8 cellular contexts compared by ENCODE assay signal in the genomic region with DNA sequence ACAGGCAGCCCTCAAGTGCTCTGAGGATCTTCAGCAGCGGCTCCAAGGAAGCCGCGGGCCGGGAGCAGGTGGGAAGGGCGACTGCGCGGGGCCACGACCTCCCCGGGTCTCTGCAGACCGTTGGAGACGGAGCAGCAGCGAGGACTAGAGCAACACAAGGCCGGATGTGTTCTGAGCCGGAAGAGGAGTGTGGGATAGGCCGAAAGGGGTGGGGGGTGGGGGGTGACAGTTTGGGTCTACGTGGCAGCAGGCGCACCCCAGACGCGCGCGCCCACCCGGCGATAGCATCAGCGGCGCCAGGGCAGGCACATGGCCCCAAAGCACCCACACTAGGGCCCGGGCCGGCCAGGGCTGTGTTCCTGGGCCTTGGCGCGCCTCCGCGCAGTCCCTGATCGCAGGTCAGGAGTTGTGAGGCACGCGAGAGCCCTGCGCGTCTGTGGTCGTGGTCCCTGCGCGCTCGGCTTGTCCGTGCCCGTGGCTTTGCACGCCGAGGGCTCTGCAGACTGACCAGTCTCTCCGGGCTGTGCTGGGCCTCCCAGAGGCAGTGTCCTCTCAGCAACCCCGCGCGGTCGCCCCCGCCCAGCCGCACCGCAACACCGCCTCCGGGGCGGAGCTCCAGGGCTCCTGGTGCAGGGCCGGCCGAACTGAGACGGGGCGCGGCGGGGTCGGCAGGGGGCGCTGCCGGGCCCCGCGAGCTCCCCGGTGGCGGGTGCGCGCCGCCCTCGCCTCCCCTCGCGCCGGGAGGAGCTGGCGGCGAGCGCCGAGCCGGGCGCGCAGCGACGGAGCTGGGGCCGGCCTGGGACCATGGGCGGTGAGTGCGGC. TPM values are rescaled to one million over a fixed set of nuclear protein-coding genes. Genes with fewer than 3 reads are reported as not detected.
DNase-seq lines count a peak whose midpoint lies in the region; ATAC-seq and TF ChIP-seq lines count a peak whose summit lies in the region.

A gene with protein sequence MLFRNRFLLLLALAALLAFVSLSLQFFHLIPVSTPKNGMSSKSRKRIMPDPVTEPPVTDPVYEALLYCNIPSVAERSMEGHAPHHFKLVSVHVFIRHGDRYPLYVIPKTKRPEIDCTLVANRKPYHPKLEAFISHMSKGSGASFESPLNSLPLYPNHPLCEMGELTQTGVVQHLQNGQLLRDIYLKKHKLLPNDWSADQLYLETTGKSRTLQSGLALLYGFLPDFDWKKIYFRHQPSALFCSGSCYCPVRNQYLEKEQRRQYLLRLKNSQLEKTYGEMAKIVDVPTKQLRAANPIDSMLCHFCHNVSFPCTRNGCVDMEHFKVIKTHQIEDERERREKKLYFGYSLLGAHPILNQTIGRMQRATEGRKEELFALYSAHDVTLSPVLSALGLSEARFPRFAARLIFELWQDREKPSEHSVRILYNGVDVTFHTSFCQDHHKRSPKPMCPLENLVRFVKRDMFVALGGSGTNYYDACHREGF (plus strand): TSS at position 725 of the 822 bp plus-strand sequence. CDS start 28,351 bp downstream, outside the sequence.

- no peaks in the 10 kb centered on the region for H3K36me3 Mint-ChIP-seq in activated T-cell treated with anti-CD3 and anti-CD28 coated beads, Interleukin-2, amount 50 U/mL, for 4 hours (ENCODE audit: insufficient read depth)
- H3K36me3 Mint-ChIP-seq in naive thymus-derived CD4-positive, alpha-beta T cell, result peaks cover 0 to 15% (median 9%) of the 10 kb centered on the region in 5 donors
- H3K36me3 Mint-ChIP-seq in stimulated activated naive B cell treated with anti-CD40 and anti-IgM and Interleukin-4, amounts not matched to agents 10 μg/mL and 1 μg/mL and 100 μg/mL, for 72 hours, result no peaks in the 10 kb centered on the region

- intact Hi-C loops in esophagus squamous epithelium (cut with DNase I), result no loop called here
- intact Hi-C loops in naive thymus-derived CD4-positive, alpha-beta T cell (cut with micrococcal nuclease), result loop anchor here (1.0 to 10.0 kb wide), 16 partner anchors 12 to 1770 kb away; a partner anchor contains a TSS

- peak in 2 of 4 donors; percentile 18 to 54 for TF ChIP-seq POLR2A in esophagus squamous epithelium (IDR thresholded peaks at IDR 0.05)

- POLR2A ChIA-PET in naive thymus-derived CD4-positive, alpha-beta T cell (lab: Charles Lee), result interaction anchor here (0.5 to 31.2 kb wide), 31 partner anchors 9 to 256 kb away, joined by 3 to 516 read pairs (median 6); a partner anchor contains a TSS

- peak within 1 kb of the TSS; percentile 90 for H3K4me3 Mint-ChIP-seq in activated T-cell treated with anti-CD3 and anti-CD28 coated beads, Interleukin-2, amount 50 U/mL, for 4 hours
- peak within 1 kb of the TSS; percentile 85 to 94 (median 92) for H3K4me3 Mint-ChIP-seq in naive thymus-derived CD4-positive, alpha-beta T cell
- H3K4me3 Mint-ChIP-seq in stimulated activated naive B cell treated with anti-CD40 and anti-IgM and Interleukin-4, amounts not matched to agents 10 μg/mL and 1 μg/mL and 100 μg/mL, for 72 hours, result peak within 1 kb of the TSS; percentile 94 to 96

- DNase-seq in DMS153 treated with DMSO at 0.1 percent for 48 hours (lab: John Stamatoyannopoulos, UW; ENCODE audit: unreplicated experiment) (peak; percentile 55), OCI-M1 (lab: John Stamatoyannopoulos, UW) (peak; percentile 94), esophagus squamous epithelium (lab: John Stamatoyannopoulos, UW) (peak; percentile 63)
- peak; percentile 84 for DNase-seq in activated T-cell treated with anti-CD3 and anti-CD28 coated beads, Interleukin-2, amount 50 U/mL, for 4 hours
- peak; percentile 83 to 97 (median 91) for DNase-seq in naive thymus-derived CD4-positive, alpha-beta T cell
- DNase-seq in stimulated activated naive B cell treated with anti-CD40 and anti-IgM and Interleukin-4, amounts not matched to agents 10 μg/mL and 1 μg/mL and 100 μg/mL, for 72 hours, result peak; percentile 86

- H3K27me3 ChIP-seq in HUES6 (ENCODE audit: control insufficient read depth, insufficient read depth, low read length) (peaks cover 29% of the 10 kb centered on the region), esophagus squamous epithelium (no peaks in the 10 kb centered on the region)
- no peaks in the 10 kb centered on the region for H3K27me3 ChIP-seq in naive thymus-derived CD4-positive, alpha-beta T cell (ENCODE audit: control insufficient read depth in 2 of 2, insufficient read depth in 2 of 2, low read length in 2 of 2)

- H3K9me3 Mint-ChIP-seq in activated T-cell treated with anti-CD3 and anti-CD28 coated beads, Interleukin-2, amount 50 U/mL, for 4 hours, result no peaks in the 10 kb centered on the region
- peaks cover 0 to 1% (median 0%) of the 10 kb centered on the region in 11 donors for H3K9me3 Mint-ChIP-seq in naive thymus-derived CD4-positive, alpha-beta T cell
- no peaks in the 10 kb centered on the region for H3K9me3 Mint-ChIP-seq in stimulated activated naive B cell treated with anti-CD40 and anti-IgM and Interleukin-4, amounts not matched to agents 10 μg/mL and 1 μg/mL and 100 μg/mL, for 72 hours

- peak within 1 kb of the TSS; percentile 76 for H3K9ac ChIP-seq in HUES6 (ENCODE audit: low read length)

- ATAC-seq in GM21447 (IDR thresholded peaks at IDR 0.05; ENCODE audit: unreplicated experiment), result peak; percentile 93
- ATAC-seq in activated T-cell treated with anti-CD3 and anti-CD28 coated beads, Interleukin-2, amount 50 U/mL, for 4 hours, result peak; percentile 94 to 95
- peak; percentile 98 for ATAC-seq in naive thymus-derived CD4-positive, alpha-beta T cell
- peak; percentile 95 for ATAC-seq in stimulated activated naive B cell treated with anti-CD40 and anti-IgM and Interleukin-4, amounts not matched to agents 10 μg/mL and 1 μg/mL and 100 μg/mL, for 72 hours (replicated peaks)

- H3K4me3 ChIP-seq in HUES6 (ENCODE audit: low read depth, low read length) (peak within 1 kb of the TSS; percentile 87), esophagus squamous epithelium (peak within 1 kb of the TSS; percentile 63 to 88 (median 70))
- peak within 1 kb of the TSS; percentile 72 for H3K4me3 ChIP-seq in naive thymus-derived CD4-positive, alpha-beta T cell (ENCODE audit: low read length)

- H3K4me1 Mint-ChIP-seq in activated T-cell treated with anti-CD3 and anti-CD28 coated beads, Interleukin-2, amount 50 U/mL, for 4 hours (ENCODE audit: low read depth), result peaks cover 41% of the 10 kb centered on the region
- H3K4me1 Mint-ChIP-seq in naive thymus-derived CD4-positive, alpha-beta T cell, result peaks cover 50 to 66% (median 54%) of the 10 kb centered on the region in 7 donors
- H3K4me1 Mint-ChIP-seq in stimulated activated naive B cell treated with anti-CD40 and anti-IgM and Interleukin-4, amounts not matched to agents 10 μg/mL and 1 μg/mL and 100 μg/mL, for 72 hours, result peaks cover 13 to 21% of the 10 kb centered on the region in 2 donors

- H3K36me3 ChIP-seq in HUES6 (ENCODE audit: control insufficient read depth, insufficient read depth, low read length) (peaks cover 3% of the 10 kb centered on the region; the same call in 1 of the 2 replicates), esophagus squamous epithelium (no peaks in the 10 kb centered on the region)
- H3K36me3 ChIP-seq in naive thymus-derived CD4-positive, alpha-beta T cell (ENCODE audit: control insufficient read depth in 2 of 3, insufficient read depth in 3 of 3, low read length in 3 of 3), result peaks cover 0 to 9% (median 0%) of the 10 kb centered on the region in 3 experiments

- H3K4me1 ChIP-seq in HUES6 (ENCODE audit: control insufficient read depth, insufficient read depth, low read length) (peaks cover 34% of the 10 kb centered on the region), esophagus squamous epithelium (peaks cover 0 to 25% (median 0%) of the 10 kb centered on the region in 3 donors)
- peaks cover 6 to 33% of the 10 kb centered on the region in 2 donors for H3K4me1 ChIP-seq in naive thymus-derived CD4-positive, alpha-beta T cell (ENCODE audit: control insufficient read depth in 2 of 2, insufficient read depth in 2 of 2, low read length in 2 of 2)

- peak within 1 kb of the TSS; percentile 67; the same call in 1 of the 2 replicates for H3K27ac ChIP-seq in HUES6 (ENCODE audit: low read depth, low read length)
- H3K27ac ChIP-seq in esophagus squamous epithelium, result peak within 1 kb of the TSS; percentile 82 to 92 (median 88)
- H3K27ac ChIP-seq in naive thymus-derived CD4-positive, alpha-beta T cell (ENCODE audit: low read depth, low read length), result peak within 1 kb of the TSS; percentile 85

- H3K9me3 ChIP-seq in HUES6 (ENCODE audit: control insufficient read depth, insufficient read depth, low read depth, low read length) (no peaks in the 10 kb centered on the region), esophagus squamous epithelium (no peaks in the 10 kb centered on the region)
- no peaks in the 10 kb centered on the region for H3K9me3 ChIP-seq in naive thymus-derived CD4-positive, alpha-beta T cell (ENCODE audit: control insufficient read depth in 2 of 3, low read length in 3 of 3)

- peak; percentile 35 to 86 (median 80) for TF ChIP-seq CTCF in esophagus squamous epithelium (IDR thresholded peaks at IDR 0.05)

- CTCF ChIA-PET in naive thymus-derived CD4-positive, alpha-beta T cell (lab: Charles Lee), result interaction anchor here (0.5 to 7.5 kb wide), 27 partner anchors 8 to 287 kb away, joined by 3 to 82 read pairs (median 5); no protein-coding TSS in a partner anchor

- no peaks in the 10 kb centered on the region for H3K27me3 Mint-ChIP-seq in activated T-cell treated with anti-CD3 and anti-CD28 coated beads, Interleukin-2, amount 50 U/mL, for 4 hours (ENCODE audit: low read depth)
- H3K27me3 Mint-ChIP-seq in naive thymus-derived CD4-positive, alpha-beta T cell, result peaks cover 0 to 6% (median 0%) of the 10 kb centered on the region in 5 donors
- peaks cover 4 to 7% of the 10 kb centered on the region in 2 donors for H3K27me3 Mint-ChIP-seq in stimulated activated naive B cell treated with anti-CD40 and anti-IgM and Interleukin-4, amounts not matched to agents 10 μg/mL and 1 μg/mL and 100 μg/mL, for 72 hours

- 0% methylated on average over 1 to 3 of the region's 87 CpGs for WGBS in esophagus squamous epithelium, 2 donors

- peak within 1 kb of the TSS; percentile 91 to 98 (median 98) for H3K27ac Mint-ChIP-seq in naive thymus-derived CD4-positive, alpha-beta T cell
- H3K27ac Mint-ChIP-seq in stimulated activated naive B cell treated with anti-CD40 and anti-IgM and Interleukin-4, amounts not matched to agents 10 μg/mL and 1 μg/mL and 100 μg/mL, for 72 hours, result peak within 1 kb of the TSS; percentile 98

RNA-seq across cellular contexts. Expression of the gene that starts here (rescaled TPM):
- 1 to 10 TPM; 3.4 to 6.8 (median 6.0) TPM for total RNA-seq in activated T-cell treated with anti-CD3 and anti-CD28 coated beads, Interleukin-2, amount 50 U/mL, for 4 hours
- 1 to 10 TPM; 2.9 to 7.8 (median 4.1) TPM for total RNA-seq in esophagus squamous epithelium
- total RNA-seq in naive thymus-derived CD4-positive, alpha-beta T cell, result 10 to 100 TPM; 18.6 to 40.9 (median 23.2) TPM
- polyA plus RNA-seq in naive thymus-derived CD4-positive, alpha-beta T cell, result 10 to 100 TPM; 15.8 to 32.0 TPM

Comparison
In these comparisons a context has a peak if more than half of its experiments do, and no peak if none do; other contexts are left out.
1. Peak in every context shown above with its lines: DNase-seq, ATAC-seq, H3K4me3 ChIP-seq and H3K27ac ChIP-seq.